ENCODE assay signal across 22 cellular contexts in genomic region chr3:171679011-171679492, GRCh38.
DNase-seq lines count a peak whose midpoint lies in the region; ATAC-seq, FAIRE-seq and TF ChIP-seq lines count a peak whose summit lies in the region.
"Had no signal": no experiment of that assay in that cellular context is flagged by ENCODE, and none has a peak within 500 bp of the region (broad histone marks: within the 10 kb centered on the region; RNA-seq: fewer than 3 reads in every experiment).

No MANE protein-coding gene starts in this region.

- no peak overlapping the region for H3K9ac ChIP-seq in endocrine pancreas (ENCODE audit: control insufficient read depth, insufficient read depth, low read length)

- peak; percentile 50 for DNase-seq in DMS53 (lab: John Stamatoyannopoulos, UW)
- DNase-seq in NCI-H510A treated with DMSO at 0.1 percent for 48 hours (lab: John Stamatoyannopoulos, UW): peak; percentile 37
- DNase-seq in pancreas: peak in 2 of 6 donors; percentile 22 to 27
- no peak for DNase-seq in gastrocnemius medialis
- no peak for DNase-seq in superior temporal gyrus (ENCODE audit: extremely low spot score)
- no peak for DNase-seq in CD1c-positive myeloid dendritic cell (ENCODE audit: extremely low spot score)
- DNase-seq in AML-193 (lab: John Stamatoyannopoulos, UW): no peak
- DNase-seq: activated CD4-positive, alpha-beta T cell treated with anti-CD3 and anti-CD28 coated beads for 1 hour; activated naive CD4-positive, alpha-beta T cell treated with Interleukin-2 at 50 U/mL for 16 hours; activated T-cell treated with anti-CD3 and anti-CD28 coated beads, Interleukin-2, amount 50 U/mL, for 1 hour; amygdala; CD4-positive, alpha-beta T cell; GOT3; heart left ventricle; left lung; NCI-H524; posterior cingulate gyrus; substantia nigra; SW 1271 had no signal

- peak; percentile 75 for FAIRE-seq in pancreas (lab: Jason Lieb, UNC)
- FAIRE-seq: urothelium cell line had no signal

- peak overlapping the region in 2 of 4 donors; percentile 44 for H3K27ac ChIP-seq in pancreas
- no peak overlapping the region for H3K27ac ChIP-seq in gastrocnemius medialis
- H3K27ac ChIP-seq: cardiac muscle cell, heart left ventricle, left lung had no signal

- in situ Hi-C loops in gastrocnemius medialis (cut with MboI; ENCODE audit: low sequenced_read_pairs in 4 of 4): no loop called here

- H3K4me3 ChIP-seq in endocrine pancreas (ENCODE audit: control insufficient read depth, insufficient read depth, low read length) (peak overlapping the region; percentile 7), pancreas (no peak overlapping the region), gastrocnemius medialis (no peak overlapping the region)
- H3K4me3 ChIP-seq: cardiac muscle cell, heart left ventricle, left lung had no signal

- H3K27me3 ChIP-seq in endocrine pancreas (ENCODE audit: control insufficient read depth, insufficient read depth, low read length) (no peaks in the 10 kb centered on the region), pancreas (no peaks in the 10 kb centered on the region), gastrocnemius medialis (no peaks in the 10 kb centered on the region)
- H3K27me3 ChIP-seq: cardiac muscle cell, heart left ventricle, left lung had no signal

- 28 to 55% methylated on average over 3 of the region's 3 CpGs for WGBS in pancreas, 2 donors

- intact Hi-C loops in pancreas (cut with DNase I): no loop called here
- intact Hi-C loops in gastrocnemius medialis (cut with DNase I; ENCODE audit: low total_unique reads): no loop called here

- no peaks in the 10 kb centered on the region for H3K9me3 ChIP-seq in endocrine pancreas (ENCODE audit: control insufficient read depth, low read length)
- H3K9me3 ChIP-seq in pancreas: no peaks in the 10 kb centered on the region
- H3K9me3 ChIP-seq in gastrocnemius medialis: no peaks in the 10 kb centered on the region
- H3K9me3 ChIP-seq: heart left ventricle, left lung had no signal

- ATAC-seq in pancreas (peak; percentile 60 to 81 (median 64)), gastrocnemius medialis (no peak)
- ATAC-seq: left lung had no signal

- TF ChIP-seq CTCF in pancreas (IDR thresholded peaks at IDR 0.05): no peak
- no peak for TF ChIP-seq CTCF in gastrocnemius medialis (IDR thresholded peaks at IDR 0.05 in 4 of 5, conservative IDR thresholded peaks at IDR 0.05 in 1 of 5)

- peaks cover 12% of the 10 kb centered on the region for H3K4me1 ChIP-seq in endocrine pancreas (ENCODE audit: control insufficient read depth, insufficient read depth, low read length)
- H3K4me1 ChIP-seq in pancreas: peaks cover 0 to 13% (median 8%) of the 10 kb centered on the region in 3 donors
- H3K4me1 ChIP-seq in gastrocnemius medialis: peaks cover 2% of the 10 kb centered on the region in 2 donors
- H3K4me1 ChIP-seq: left lung had no signal

- TF ChIP-seq POLR2A in gastrocnemius medialis (IDR thresholded peaks at IDR 0.05): no peak

- H3K36me3 ChIP-seq in endocrine pancreas (ENCODE audit: control insufficient read depth, insufficient read depth, low read length) (no peaks in the 10 kb centered on the region), pancreas (peaks cover 0 to 4% (median 0%) of the 10 kb centered on the region in 3 donors), gastrocnemius medialis (no peaks in the 10 kb centered on the region)
- H3K36me3 ChIP-seq: cardiac muscle cell had no signal

Comparison
In these comparisons a context has a peak if more than half of its experiments do, and no peak if none do; other contexts are left out.
1. DNase-seq: peak in DMS53 (single experiment) and NCI-H510A treated with DMSO at 0.1 percent for 48 hours (single experiment); none in gastrocnemius medialis (0 of 2), superior temporal gyrus (single experiment), CD1c-positive myeloid dendritic cell (single experiment) and AML-193 (0 of 2).
2. ATAC-seq: peak in pancreas (4 of 4); none in gastrocnemius medialis (0 of 2).